1 cellular context compared by ENCODE assay signal in the genomic region with DNA sequence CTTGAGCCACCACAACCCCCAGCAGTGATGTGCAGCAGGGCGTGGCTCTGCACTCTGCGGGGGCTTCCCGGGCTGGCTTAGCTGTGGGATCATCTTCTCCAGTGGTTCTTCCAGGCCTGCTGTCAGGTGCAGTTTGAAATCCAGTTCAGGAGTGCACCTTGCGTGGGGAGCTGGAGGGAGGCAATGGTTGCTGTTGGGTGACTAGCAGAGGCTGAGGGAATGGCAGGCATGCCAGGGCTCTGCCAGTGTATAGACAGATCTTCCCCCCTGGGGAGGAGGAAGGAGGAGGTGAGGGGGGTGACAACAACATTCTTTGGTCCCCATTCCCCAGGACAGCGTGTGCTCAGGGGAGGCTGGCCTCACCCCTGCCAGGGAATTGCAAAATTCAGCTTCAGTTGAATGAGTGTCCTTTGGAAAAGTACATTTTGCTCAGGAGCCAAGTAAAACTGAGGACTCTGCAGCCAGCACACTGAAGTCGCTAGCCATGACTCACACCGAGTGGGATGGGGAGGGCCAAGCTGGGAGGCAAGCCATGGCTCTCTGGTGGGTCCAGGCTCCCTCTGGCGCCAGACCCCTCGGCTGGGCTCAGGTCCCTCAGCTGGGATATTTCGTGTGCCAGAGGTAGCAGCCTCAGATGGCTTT.
TF ChIP-seq lines count a peak whose summit lies in the region.

No MANE protein-coding gene starts in this region.

TF ChIP-seq in HepG2, 621 proteins besides CTCF, POLR2A, EP300 and RAD21 (continued from another document):
- TF ChIP-seq, protein P1, sequence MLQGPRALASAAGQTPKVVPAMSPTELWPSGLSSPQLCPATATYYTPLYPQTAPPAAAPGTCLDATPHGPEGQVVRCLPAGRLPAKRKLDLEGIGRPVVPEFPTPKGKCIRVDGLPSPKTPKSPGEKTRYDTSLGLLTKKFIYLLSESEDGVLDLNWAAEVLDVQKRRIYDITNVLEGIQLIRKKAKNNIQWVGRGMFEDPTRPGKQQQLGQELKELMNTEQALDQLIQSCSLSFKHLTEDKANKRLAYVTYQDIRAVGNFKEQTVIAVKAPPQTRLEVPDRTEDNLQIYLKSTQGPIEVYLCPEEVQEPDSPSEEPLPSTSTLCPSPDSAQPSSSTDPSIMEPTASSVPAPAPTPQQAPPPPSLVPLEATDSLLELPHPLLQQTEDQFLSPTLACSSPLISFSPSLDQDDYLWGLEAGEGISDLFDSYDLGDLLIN (CRISPR knock-in tag; IDR thresholded peaks at IDR 0.05; ENCODE audit: borderline replicate concordance), result no peak
- TF ChIP-seq, protein P2, sequence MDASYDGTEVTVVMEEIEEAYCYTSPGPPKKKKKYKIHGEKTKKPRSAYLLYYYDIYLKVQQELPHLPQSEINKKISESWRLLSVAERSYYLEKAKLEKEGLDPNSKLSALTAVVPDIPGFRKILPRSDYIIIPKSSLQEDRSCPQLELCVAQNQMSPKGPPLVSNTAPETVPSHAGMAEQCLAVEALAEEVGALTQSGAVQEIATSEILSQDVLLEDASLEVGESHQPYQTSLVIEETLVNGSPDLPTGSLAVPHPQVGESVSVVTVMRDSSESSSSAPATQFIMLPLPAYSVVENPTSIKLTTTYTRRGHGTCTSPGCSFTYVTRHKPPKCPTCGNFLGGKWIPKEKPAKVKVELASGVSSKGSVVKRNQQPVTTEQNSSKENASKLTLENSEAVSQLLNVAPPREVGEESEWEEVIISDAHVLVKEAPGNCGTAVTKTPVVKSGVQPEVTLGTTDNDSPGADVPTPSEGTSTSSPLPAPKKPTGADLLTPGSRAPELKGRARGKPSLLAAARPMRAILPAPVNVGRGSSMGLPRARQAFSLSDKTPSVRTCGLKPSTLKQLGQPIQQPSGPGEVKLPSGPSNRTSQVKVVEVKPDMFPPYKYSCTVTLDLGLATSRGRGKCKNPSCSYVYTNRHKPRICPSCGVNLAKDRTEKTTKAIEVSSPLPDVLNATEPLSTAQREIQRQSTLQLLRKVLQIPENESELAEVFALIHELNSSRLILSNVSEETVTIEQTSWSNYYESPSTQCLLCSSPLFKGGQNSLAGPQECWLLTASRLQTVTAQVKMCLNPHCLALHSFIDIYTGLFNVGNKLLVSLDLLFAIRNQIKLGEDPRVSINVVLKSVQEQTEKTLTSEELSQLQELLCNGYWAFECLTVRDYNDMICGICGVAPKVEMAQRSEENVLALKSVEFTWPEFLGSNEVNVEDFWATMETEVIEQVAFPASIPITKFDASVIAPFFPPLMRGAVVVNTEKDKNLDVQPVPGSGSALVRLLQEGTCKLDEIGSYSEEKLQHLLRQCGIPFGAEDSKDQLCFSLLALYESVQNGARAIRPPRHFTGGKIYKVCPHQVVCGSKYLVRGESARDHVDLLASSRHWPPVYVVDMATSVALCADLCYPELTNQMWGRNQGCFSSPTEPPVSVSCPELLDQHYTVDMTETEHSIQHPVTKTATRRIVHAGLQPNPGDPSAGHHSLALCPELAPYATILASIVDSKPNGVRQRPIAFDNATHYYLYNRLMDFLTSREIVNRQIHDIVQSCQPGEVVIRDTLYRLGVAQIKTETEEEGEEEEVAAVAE (CRISPR knock-in tag; IDR thresholded peaks at IDR 0.05; ENCODE audit: borderline replicate concordance), result no peak
- TF ChIP-seq, protein P3, sequence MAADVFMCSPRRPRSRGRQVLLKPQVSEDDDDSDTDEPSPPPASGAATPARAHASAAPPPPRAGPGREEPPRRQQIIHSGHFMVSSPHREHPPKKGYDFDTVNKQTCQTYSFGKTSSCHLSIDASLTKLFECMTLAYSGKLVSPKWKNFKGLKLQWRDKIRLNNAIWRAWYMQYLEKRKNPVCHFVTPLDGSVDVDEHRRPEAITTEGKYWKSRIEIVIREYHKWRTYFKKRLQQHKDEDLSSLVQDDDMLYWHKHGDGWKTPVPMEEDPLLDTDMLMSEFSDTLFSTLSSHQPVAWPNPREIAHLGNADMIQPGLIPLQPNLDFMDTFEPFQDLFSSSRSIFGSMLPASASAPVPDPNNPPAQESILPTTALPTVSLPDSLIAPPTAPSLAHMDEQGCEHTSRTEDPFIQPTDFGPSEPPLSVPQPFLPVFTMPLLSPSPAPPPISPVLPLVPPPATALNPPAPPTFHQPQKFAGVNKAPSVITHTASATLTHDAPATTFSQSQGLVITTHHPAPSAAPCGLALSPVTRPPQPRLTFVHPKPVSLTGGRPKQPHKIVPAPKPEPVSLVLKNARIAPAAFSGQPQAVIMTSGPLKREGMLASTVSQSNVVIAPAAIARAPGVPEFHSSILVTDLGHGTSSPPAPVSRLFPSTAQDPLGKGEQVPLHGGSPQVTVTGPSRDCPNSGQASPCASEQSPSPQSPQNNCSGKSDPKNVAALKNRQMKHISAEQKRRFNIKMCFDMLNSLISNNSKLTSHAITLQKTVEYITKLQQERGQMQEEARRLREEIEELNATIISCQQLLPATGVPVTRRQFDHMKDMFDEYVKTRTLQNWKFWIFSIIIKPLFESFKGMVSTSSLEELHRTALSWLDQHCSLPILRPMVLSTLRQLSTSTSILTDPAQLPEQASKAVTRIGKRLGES (CRISPR knock-in tag; IDR thresholded peaks at IDR 0.05; ENCODE audit: borderline replicate concordance), result no peak
- TF ChIP-seq, protein P4, sequence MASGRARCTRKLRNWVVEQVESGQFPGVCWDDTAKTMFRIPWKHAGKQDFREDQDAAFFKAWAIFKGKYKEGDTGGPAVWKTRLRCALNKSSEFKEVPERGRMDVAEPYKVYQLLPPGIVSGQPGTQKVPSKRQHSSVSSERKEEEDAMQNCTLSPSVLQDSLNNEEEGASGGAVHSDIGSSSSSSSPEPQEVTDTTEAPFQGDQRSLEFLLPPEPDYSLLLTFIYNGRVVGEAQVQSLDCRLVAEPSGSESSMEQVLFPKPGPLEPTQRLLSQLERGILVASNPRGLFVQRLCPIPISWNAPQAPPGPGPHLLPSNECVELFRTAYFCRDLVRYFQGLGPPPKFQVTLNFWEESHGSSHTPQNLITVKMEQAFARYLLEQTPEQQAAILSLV (CRISPR knock-in tag; IDR thresholded peaks at IDR 0.05; ENCODE audit: borderline replicate concordance), result no peak
- TF ChIP-seq, protein P5, sequence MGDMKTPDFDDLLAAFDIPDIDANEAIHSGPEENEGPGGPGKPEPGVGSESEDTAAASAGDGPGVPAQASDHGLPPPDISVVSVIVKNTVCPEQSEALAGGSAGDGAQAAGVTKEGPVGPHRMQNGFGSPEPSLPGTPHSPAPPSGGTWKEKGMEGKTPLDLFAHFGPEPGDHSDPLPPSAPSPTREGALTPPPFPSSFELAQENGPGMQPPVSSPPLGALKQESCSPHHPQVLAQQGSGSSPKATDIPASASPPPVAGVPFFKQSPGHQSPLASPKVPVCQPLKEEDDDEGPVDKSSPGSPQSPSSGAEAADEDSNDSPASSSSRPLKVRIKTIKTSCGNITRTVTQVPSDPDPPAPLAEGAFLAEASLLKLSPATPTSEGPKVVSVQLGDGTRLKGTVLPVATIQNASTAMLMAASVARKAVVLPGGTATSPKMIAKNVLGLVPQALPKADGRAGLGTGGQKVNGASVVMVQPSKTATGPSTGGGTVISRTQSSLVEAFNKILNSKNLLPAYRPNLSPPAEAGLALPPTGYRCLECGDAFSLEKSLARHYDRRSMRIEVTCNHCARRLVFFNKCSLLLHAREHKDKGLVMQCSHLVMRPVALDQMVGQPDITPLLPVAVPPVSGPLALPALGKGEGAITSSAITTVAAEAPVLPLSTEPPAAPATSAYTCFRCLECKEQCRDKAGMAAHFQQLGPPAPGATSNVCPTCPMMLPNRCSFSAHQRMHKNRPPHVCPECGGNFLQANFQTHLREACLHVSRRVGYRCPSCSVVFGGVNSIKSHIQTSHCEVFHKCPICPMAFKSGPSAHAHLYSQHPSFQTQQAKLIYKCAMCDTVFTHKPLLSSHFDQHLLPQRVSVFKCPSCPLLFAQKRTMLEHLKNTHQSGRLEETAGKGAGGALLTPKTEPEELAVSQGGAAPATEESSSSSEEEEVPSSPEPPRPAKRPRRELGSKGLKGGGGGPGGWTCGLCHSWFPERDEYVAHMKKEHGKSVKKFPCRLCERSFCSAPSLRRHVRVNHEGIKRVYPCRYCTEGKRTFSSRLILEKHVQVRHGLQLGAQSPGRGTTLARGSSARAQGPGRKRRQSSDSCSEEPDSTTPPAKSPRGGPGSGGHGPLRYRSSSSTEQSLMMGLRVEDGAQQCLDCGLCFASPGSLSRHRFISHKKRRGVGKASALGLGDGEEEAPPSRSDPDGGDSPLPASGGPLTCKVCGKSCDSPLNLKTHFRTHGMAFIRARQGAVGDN (CRISPR knock-in tag; IDR thresholded peaks at IDR 0.05), result peak; percentile 88
- TF ChIP-seq ATM (IDR thresholded peaks at IDR 0.05; ENCODE audit: borderline replicate concordance) (no peak), ELF4 (CRISPR knock-in tag; IDR thresholded peaks at IDR 0.05; ENCODE audit: borderline replicate concordance) (no peak), RARG (CRISPR knock-in tag; IDR thresholded peaks at IDR 0.05; ENCODE audit: low read depth) (no peak), KDM3A (CRISPR knock-in tag; IDR thresholded peaks at IDR 0.05; ENCODE audit: low read depth) (no peak), GABPB1 (CRISPR knock-in tag; IDR thresholded peaks at IDR 0.05) (no peak; the same call in 1 of the 2 replicates), FOXJ3 (CRISPR knock-in tag; IDR thresholded peaks at IDR 0.05; ENCODE audit: borderline replicate concordance) (no peak), ZKSCAN8 (CRISPR knock-in tag; IDR thresholded peaks at IDR 0.05; ENCODE audit: borderline replicate concordance) (0 out of 2 replicates have a peak, but pooled peaks have one; percentile 8), ZNF572 (CRISPR knock-in tag; IDR thresholded peaks at IDR 0.05) (peak; percentile 20; the same call in 1 of the 2 replicates), TRIM24 (CRISPR knock-in tag; IDR thresholded peaks at IDR 0.05) (no peak), MLLT10 (CRISPR knock-in tag; IDR thresholded peaks at IDR 0.05) (no peak)
- TF ChIP-seq, protein P6, sequence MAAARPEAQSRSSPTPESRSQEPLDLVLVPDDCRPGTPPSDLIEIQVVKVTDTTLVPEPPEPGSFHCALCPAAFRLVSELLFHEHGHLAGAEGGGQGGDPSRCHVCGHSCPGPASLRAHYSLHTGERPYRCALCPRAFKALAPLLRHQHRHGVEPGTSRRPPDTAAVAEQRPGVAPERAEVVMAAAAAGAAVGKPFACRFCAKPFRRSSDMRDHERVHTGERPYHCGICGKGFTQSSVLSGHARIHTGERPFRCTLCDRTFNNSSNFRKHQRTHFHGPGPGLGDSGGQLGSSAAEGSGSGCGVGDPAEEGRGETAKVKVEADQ (CRISPR knock-in tag; IDR thresholded peaks at IDR 0.05; ENCODE audit: borderline replicate concordance), result peak; percentile 67; the same call in 1 of the 2 replicates
- TF ChIP-seq, protein P7, sequence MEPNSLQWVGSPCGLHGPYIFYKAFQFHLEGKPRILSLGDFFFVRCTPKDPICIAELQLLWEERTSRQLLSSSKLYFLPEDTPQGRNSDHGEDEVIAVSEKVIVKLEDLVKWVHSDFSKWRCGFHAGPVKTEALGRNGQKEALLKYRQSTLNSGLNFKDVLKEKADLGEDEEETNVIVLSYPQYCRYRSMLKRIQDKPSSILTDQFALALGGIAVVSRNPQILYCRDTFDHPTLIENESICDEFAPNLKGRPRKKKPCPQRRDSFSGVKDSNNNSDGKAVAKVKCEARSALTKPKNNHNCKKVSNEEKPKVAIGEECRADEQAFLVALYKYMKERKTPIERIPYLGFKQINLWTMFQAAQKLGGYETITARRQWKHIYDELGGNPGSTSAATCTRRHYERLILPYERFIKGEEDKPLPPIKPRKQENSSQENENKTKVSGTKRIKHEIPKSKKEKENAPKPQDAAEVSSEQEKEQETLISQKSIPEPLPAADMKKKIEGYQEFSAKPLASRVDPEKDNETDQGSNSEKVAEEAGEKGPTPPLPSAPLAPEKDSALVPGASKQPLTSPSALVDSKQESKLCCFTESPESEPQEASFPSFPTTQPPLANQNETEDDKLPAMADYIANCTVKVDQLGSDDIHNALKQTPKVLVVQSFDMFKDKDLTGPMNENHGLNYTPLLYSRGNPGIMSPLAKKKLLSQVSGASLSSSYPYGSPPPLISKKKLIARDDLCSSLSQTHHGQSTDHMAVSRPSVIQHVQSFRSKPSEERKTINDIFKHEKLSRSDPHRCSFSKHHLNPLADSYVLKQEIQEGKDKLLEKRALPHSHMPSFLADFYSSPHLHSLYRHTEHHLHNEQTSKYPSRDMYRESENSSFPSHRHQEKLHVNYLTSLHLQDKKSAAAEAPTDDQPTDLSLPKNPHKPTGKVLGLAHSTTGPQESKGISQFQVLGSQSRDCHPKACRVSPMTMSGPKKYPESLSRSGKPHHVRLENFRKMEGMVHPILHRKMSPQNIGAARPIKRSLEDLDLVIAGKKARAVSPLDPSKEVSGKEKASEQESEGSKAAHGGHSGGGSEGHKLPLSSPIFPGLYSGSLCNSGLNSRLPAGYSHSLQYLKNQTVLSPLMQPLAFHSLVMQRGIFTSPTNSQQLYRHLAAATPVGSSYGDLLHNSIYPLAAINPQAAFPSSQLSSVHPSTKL (CRISPR knock-in tag; IDR thresholded peaks at IDR 0.05), result peak; percentile 45; the same call in 1 of the 2 replicates
- TF ChIP-seq, protein P8, sequence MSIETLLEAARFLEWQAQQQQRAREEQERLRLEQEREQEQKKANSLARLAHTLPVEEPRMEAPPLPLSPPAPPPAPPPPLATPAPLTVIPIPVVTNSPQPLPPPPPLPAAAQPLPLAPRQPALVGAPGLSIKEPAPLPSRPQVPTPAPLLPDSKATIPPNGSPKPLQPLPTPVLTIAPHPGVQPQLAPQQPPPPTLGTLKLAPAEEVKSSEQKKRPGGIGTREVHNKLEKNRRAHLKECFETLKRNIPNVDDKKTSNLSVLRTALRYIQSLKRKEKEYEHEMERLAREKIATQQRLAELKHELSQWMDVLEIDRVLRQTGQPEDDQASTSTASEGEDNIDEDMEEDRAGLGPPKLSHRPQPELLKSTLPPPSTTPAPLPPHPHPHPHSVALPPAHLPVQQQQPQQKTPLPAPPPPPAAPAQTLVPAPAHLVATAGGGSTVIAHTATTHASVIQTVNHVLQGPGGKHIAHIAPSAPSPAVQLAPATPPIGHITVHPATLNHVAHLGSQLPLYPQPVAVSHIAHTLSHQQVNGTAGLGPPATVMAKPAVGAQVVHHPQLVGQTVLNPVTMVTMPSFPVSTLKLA (IDR thresholded peaks at IDR 0.05), result no peak
- TF ChIP-seq, protein P9, sequence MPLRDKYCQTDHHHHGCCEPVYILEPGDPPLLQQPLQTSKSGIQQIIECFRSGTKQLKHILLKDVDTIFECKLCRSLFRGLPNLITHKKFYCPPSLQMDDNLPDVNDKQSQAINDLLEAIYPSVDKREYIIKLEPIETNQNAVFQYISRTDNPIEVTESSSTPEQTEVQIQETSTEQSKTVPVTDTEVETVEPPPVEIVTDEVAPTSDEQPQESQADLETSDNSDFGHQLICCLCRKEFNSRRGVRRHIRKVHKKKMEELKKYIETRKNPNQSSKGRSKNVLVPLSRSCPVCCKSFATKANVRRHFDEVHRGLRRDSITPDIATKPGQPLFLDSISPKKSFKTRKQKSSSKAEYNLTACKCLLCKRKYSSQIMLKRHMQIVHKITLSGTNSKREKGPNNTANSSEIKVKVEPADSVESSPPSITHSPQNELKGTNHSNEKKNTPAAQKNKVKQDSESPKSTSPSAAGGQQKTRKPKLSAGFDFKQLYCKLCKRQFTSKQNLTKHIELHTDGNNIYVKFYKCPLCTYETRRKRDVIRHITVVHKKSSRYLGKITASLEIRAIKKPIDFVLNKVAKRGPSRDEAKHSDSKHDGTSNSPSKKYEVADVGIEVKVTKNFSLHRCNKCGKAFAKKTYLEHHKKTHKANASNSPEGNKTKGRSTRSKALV (CRISPR knock-in tag; IDR thresholded peaks at IDR 0.05), result no peak
